23 cellular contexts compared by ENCODE assay signal in genomic region chr1:196501760-196502428, GRCh38.
DNase-seq lines count a peak whose midpoint lies in the region; ATAC-seq, FAIRE-seq and TF ChIP-seq lines count a peak whose summit lies in the region.
"Had no signal": no experiment of that assay in that cellular context is flagged by ENCODE, and none has a peak within 500 bp of the region (broad histone marks: within the 10 kb centered on the region; RNA-seq: fewer than 3 reads in every experiment).

No MANE protein-coding gene starts in this region.

- ATAC-seq in left lung = peak; percentile 82
- ATAC-seq in HG03521 (IDR thresholded peaks at IDR 0.05; ENCODE audit: unreplicated experiment) = no peak
- no peak for ATAC-seq in GM18511 (IDR thresholded peaks at IDR 0.05; ENCODE audit: unreplicated experiment)
- ATAC-seq: GM23338 had no signal

- TF ChIP-seq CTCF in bronchial epithelial cell (IDR thresholded peaks at IDR 0.05; ENCODE audit: insufficient read depth, low read length, severe bottlenecking) (no peak), left lung (IDR thresholded peaks at IDR 0.05) (no peak)

- H3K4me1 ChIP-seq in left lung = no peaks in the 10 kb centered on the region
- H3K4me1 ChIP-seq: Peyer's patch, SJSA1 had no signal

- intact Hi-C loops in left lung (cut with DNase I) (no loop called here), posterior vena cava (cut with DNase I) (no loop called here)

- FAIRE-seq in bronchial epithelial cell (lab: Jason Lieb, UNC) = no peak
- FAIRE-seq: A204.1, HTR-8/SVneo had no signal

- no peaks in the 10 kb centered on the region for H3K36me3 ChIP-seq in bronchial epithelial cell (ENCODE audit: control insufficient read depth, insufficient read depth, low read length)
- no peaks in the 10 kb centered on the region for H3K36me3 ChIP-seq in left lung
- H3K36me3 ChIP-seq: HAP-1, Peyer's patch, SJSA1 had no signal

- no peaks in the 10 kb centered on the region for H3K9me3 ChIP-seq in left lung
- H3K9me3 ChIP-seq: HAP-1, Peyer's patch, SJSA1 had no signal

- H3K27me3 ChIP-seq in bronchial epithelial cell (ENCODE audit: control insufficient read depth, insufficient read depth, low read length) (no peaks in the 10 kb centered on the region), left lung (no peaks in the 10 kb centered on the region)
- H3K27me3 ChIP-seq: Peyer's patch, SJSA1 had no signal

- DNase-seq in NCI-H226 (peak; percentile 38), bronchial epithelial cell (ENCODE audit: low read depth) (peak; percentile 81), left lung (no peak), posterior vena cava (ENCODE audit: low spot score) (peak; percentile 53)
- DNase-seq in stimulated activated CD4-positive, alpha-beta T cell treated with anti-CD3 and anti-CD28 coated beads, Interleukin-2, amount 100 ng/mL, for 48 hours = no peak
- DNase-seq: CD4-positive, CD25-positive, alpha-beta regulatory T cell; DMS79; IMR-90; NCI-H1092; NCI-H1436 treated with DMSO at 0.1 percent for 48 hours; NCI-H2029; NCI-H2227 treated with DMSO at 0.1 percent for 48 hours; NCI-H510A treated with DMSO at 0.1 percent for 48 hours; NCI-H774; Peyer's patch; T-helper 1 cell had no signal

- H3K27ac ChIP-seq in left lung = no peak overlapping the region
- H3K27ac ChIP-seq: Peyer's patch, SJSA1 had no signal

- no peak overlapping the region for H3K4me3 ChIP-seq in bronchial epithelial cell (ENCODE audit: low read depth, low read length)
- H3K4me3 ChIP-seq in left lung = no peak overlapping the region
- H3K4me3 ChIP-seq: GM23338, HAP-1, Peyer's patch, SJSA1 had no signal

Comparison
In these comparisons a context has a peak if more than half of its experiments do, and no peak if none do; other contexts are left out.
1. DNase-seq: peak in NCI-H226 (single experiment), bronchial epithelial cell (single experiment) and posterior vena cava (single experiment); none in left lung (0 of 2) and stimulated activated CD4-positive, alpha-beta T cell treated with anti-CD3 and anti-CD28 coated beads, Interleukin-2, amount 100 ng/mL, for 48 hours (0 of 2).